Comparison of ENCODE assay signal across 17 cellular contexts in genomic region chr15:45891766-45892165, GRCh38.
A peak's percentile ranks its signal among the peaks of the same experiment; 100 is the strongest.
DNase-seq lines count a peak whose midpoint lies in the region; ATAC-seq and TF ChIP-seq lines count a peak whose summit lies in the region.
"Had no signal": no experiment of that assay in that cellular context is flagged by ENCODE, and none has a peak within 500 bp of the region (broad histone marks: within the 10 kb centered on the region; RNA-seq: fewer than 3 reads in every experiment).

No MANE protein-coding gene starts in this region.

- no peaks in the 10 kb centered on the region for H3K4me1 Mint-ChIP-seq in stimulated activated memory B cell treated with anti-CD40 and anti-IgM and Interleukin-4, amounts not matched to agents 10 μg/mL and 1 μg/mL and 100 μg/mL, for 72 hours
- H3K4me1 Mint-ChIP-seq: mesothelial cell of epicardium had no signal

- H3K27ac Mint-ChIP-seq in stimulated activated memory B cell treated with anti-CD40 and anti-IgM and Interleukin-4, amounts not matched to agents 10 μg/mL and 1 μg/mL and 100 μg/mL, for 72 hours: no peak overlapping the region
- H3K27ac Mint-ChIP-seq: activated naive CD4-positive, alpha-beta T cell treated with anti-CD3 and anti-CD28 coated beads for 36 hours; mesothelial cell of epicardium had no signal

- H3K4me3 ChIP-seq in foreskin fibroblast (ENCODE audit: low read depth in 1 of 2, low read length in 2 of 2) (no peak overlapping the region), mucosa of descending colon (no peak overlapping the region), transverse colon (no peak overlapping the region)

- no peak for TF ChIP-seq POLR2A in transverse colon (IDR thresholded peaks at IDR 0.05)

- intact Hi-C loops in mucosa of descending colon (cut with DNase I, micrococcal nuclease): no loop called here
- intact Hi-C loops in transverse colon (cut with DNase I; ENCODE audit: low total_unique reads): no loop called here

- WGBS in transverse colon (ENCODE audit: low coverage in 1 of 2), 2 donors: 28% methylated on average over 2 of the region's 2 CpGs; no CpG with 5 or more reads in 1 of the 2 donors

- H3K9me3 Mint-ChIP-seq in stimulated activated memory B cell treated with anti-CD40 and anti-IgM and Interleukin-4, amounts not matched to agents 10 μg/mL and 1 μg/mL and 100 μg/mL, for 72 hours: peaks cover 6% of the 10 kb centered on the region

- no peak for TF ChIP-seq EP300 in transverse colon (IDR thresholded peaks at IDR 0.05; ENCODE audit: low read depth)

- ATAC-seq in mucosa of descending colon: peak; percentile 50
- ATAC-seq in stimulated activated memory B cell treated with anti-CD40 and anti-IgM and Interleukin-4, amounts not matched to agents 10 μg/mL and 1 μg/mL and 100 μg/mL, for 72 hours: no peak
- ATAC-seq in GM21423 (IDR thresholded peaks at IDR 0.05; ENCODE audit: unreplicated experiment): no peak

- peak; percentile 38 for DNase-seq in M059J (ENCODE audit: low read depth)
- peak; percentile 19 to 48 for DNase-seq in foreskin fibroblast
- peak in 1 of 3 donors; percentile 16 for DNase-seq in mucosa of descending colon
- peak; percentile 17 for DNase-seq in transverse colon
- DNase-seq in Kasumi-1 (lab: John Stamatoyannopoulos, UW): no peak
- DNase-seq: activated CD4-positive, alpha-beta T cell treated with anti-CD3 and anti-CD28 coated beads, Interleukin-2, amount 50 U/mL, for 1 hour; activated naive CD4-positive, alpha-beta T cell treated with anti-CD3 and anti-CD28 coated beads for 36 hours; DMS 273 treated with DMSO at 0.1 percent for 48 hours; H7; NCI-H1105 treated with DMSO at 0.1 percent for 48 hours; NCI-H69; stimulated activated CD4-positive, alpha-beta T cell treated with anti-CD3 and anti-CD28 coated beads, Interleukin-4, amount 100 ng/mL, for 1 hour had no signal

- in situ Hi-C loops in transverse colon (cut with MboI; ENCODE audit: low pct_ligation_motif_present in 1 of 4, low pct_unique_long_range_greater_than_20kb in 1 of 4, low sequenced_read_pairs in 3 of 4): no loop called here

- no peak overlapping the region for H3K4me3 Mint-ChIP-seq in stimulated activated memory B cell treated with anti-CD40 and anti-IgM and Interleukin-4, amounts not matched to agents 10 μg/mL and 1 μg/mL and 100 μg/mL, for 72 hours
- H3K4me3 Mint-ChIP-seq: activated naive CD4-positive, alpha-beta T cell treated with anti-CD3 and anti-CD28 coated beads for 36 hours; mesothelial cell of epicardium had no signal

- no peaks in the 10 kb centered on the region for H3K27me3 ChIP-seq in transverse colon

- no peaks in the 10 kb centered on the region for H3K36me3 Mint-ChIP-seq in stimulated activated memory B cell treated with anti-CD40 and anti-IgM and Interleukin-4, amounts not matched to agents 10 μg/mL and 1 μg/mL and 100 μg/mL, for 72 hours
- H3K36me3 Mint-ChIP-seq: mesothelial cell of epicardium had no signal

- no peaks in the 10 kb centered on the region for H3K9me3 ChIP-seq in mucosa of descending colon
- H3K9me3 ChIP-seq in transverse colon: no peaks in the 10 kb centered on the region

- no peaks in the 10 kb centered on the region for H3K4me1 ChIP-seq in mucosa of descending colon (ENCODE audit: low read depth)
- H3K4me1 ChIP-seq in transverse colon: peaks cover 0 to 11% (median 0%) of the 10 kb centered on the region in 4 donors

- H3K27ac ChIP-seq in transverse colon: peak overlapping the region in 2 of 4 donors; percentile 8 to 31
- H3K27ac ChIP-seq: C4-2B, KMS-11 had no signal

- peaks cover 7% of the 10 kb centered on the region for H3K27me3 Mint-ChIP-seq in stimulated activated memory B cell treated with anti-CD40 and anti-IgM and Interleukin-4, amounts not matched to agents 10 μg/mL and 1 μg/mL and 100 μg/mL, for 72 hours

- H3K36me3 ChIP-seq in mucosa of descending colon (ENCODE audit: low read depth) (no peaks in the 10 kb centered on the region), transverse colon (no peaks in the 10 kb centered on the region)

- TF ChIP-seq CTCF in foreskin fibroblast (IDR thresholded peaks at IDR 0.05; ENCODE audit: low read depth, low read length) (no peak), mucosa of descending colon (IDR thresholded peaks at IDR 0.05) (no peak), transverse colon (IDR thresholded peaks at IDR 0.05) (no peak)

Comparison
In these comparisons a context has a peak if more than half of its experiments do, and no peak if none do; other contexts are left out.
1. DNase-seq: peak in M059J (single experiment), foreskin fibroblast (2 of 2) and transverse colon (single experiment); none in Kasumi-1 (0 of 2).